ENCODE assay signal across 8 cellular contexts in the genomic region with DNA sequence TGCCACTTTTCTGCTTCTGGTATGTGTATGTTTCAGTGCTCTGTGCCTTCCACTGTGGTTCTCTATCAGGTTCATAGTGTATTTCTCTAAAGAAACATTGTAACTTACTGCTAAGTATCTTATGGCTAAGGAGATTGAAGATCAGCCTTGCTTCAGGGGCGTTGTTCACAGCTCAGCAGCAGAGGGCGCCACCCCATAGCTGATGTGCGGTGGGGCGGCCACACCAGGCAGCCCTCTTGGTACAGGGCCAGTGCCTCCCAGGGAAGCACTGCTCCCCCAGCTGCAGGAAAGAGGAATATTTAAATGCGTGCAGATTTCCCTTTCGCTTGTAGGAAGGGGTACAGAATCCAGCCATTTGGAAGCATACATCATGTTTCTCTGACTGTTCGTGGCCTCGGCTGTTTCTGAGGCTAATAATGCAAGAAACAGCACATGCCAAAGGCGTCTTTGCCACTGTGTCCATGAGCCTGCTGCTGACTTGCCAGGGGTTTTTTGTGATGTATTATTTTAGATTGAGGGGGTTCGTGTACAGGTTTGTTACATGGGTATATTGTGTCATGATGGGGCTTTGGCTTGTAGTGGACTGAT.
DNase-seq lines count a peak whose midpoint lies in the region; ATAC-seq and TF ChIP-seq lines count a peak whose summit lies in the region.
"Not testable (repeated sequence)": the region's sequence is repeated elsewhere in the genome, so short reads cannot be mapped to it uniquely, and the experiment has no call there.

No MANE protein-coding gene starts in this region.

- intact Hi-C loops in left colon (cut with DNase I, micrococcal nuclease), result not testable (repeated sequence)

- TF ChIP-seq CTCF in AG04450 (IDR thresholded peaks at IDR 0.05; ENCODE audit: low read depth, low read length) (peak; percentile 72), Peyer's patch (IDR thresholded peaks at IDR 0.05) (peak in 5 of 6 experiments; percentile 57 to 96 (median 91))

- ATAC-seq in GM18867 (IDR thresholded peaks at IDR 0.05; ENCODE audit: unreplicated experiment) (peak; percentile 45), left colon (peak; percentile 99)

- not testable (repeated sequence) for H3K27me3 ChIP-seq in AG04450 (ENCODE audit: control insufficient read depth, insufficient read depth, low read length); MG63; Peyer's patch

- not testable (repeated sequence) for H3K9me3 ChIP-seq in AG04450 (ENCODE audit: control insufficient read depth, insufficient read depth, low read length); MG63; Peyer's patch

- H3K4me1 ChIP-seq in Peyer's patch, result not testable (repeated sequence)

- H3K36me3 ChIP-seq in MG63, Peyer's patch: not testable (repeated sequence)

- CTCF ChIA-PET in AG04450 (lab: Charles Lee), result interaction anchor here (0.9 to 1.4 kb wide), 8 partner anchors 72 to 172 kb away, joined by 3 to 12 read pairs (median 5); partner anchors contain the start of genes ADORA2B, TTC19 and ZSWIM7

- peak in 1 of 2 donors; percentile 19 for TF ChIP-seq POLR2A in Peyer's patch (IDR thresholded peaks at IDR 0.05)

- H3K4me3 ChIP-seq in AG04450 (ENCODE audit: low read depth, low read length); MG63; Peyer's patch: not testable (repeated sequence)

- DNase-seq in AG04450 (ENCODE audit: low read depth, low spot score) (peak; percentile 29), MG63 (peak; percentile 68), Peyer's patch (peak; percentile 41 to 89 (median 82)), dermis blood vessel endothelial cell (peak; percentile 83), left colon (peak; percentile 71 to 85)
- DNase-seq in activated CD8-positive, alpha-beta memory T cell treated with anti-CD3 and anti-CD28 coated beads for 48 hours (ENCODE audit: low read depth in 2 of 3, low spot score in 2 of 3), result peak in 2 of 3 experiments; percentile 37 to 50
- DNase-seq in stimulated activated CD4-positive, alpha-beta T cell treated with anti-CD3 and anti-CD28 coated beads, Interleukin-15, amount 100 ng/mL, for 24 hours, result peak; percentile 84

- POLR2A ChIA-PET in AG04450 (lab: Yijun Ruan, JAX), result not testable (repeated sequence)

- not testable (repeated sequence) for H3K27ac ChIP-seq in AG04450 (ENCODE audit: low read depth, low read length); Peyer's patch

Comparison
In these comparisons a context has a peak if more than half of its experiments do, and no peak if none do; other contexts are left out.
1. DNase-seq: peak in every context shown above with its lines; median percentile 84 in stimulated activated CD4-positive, alpha-beta T cell treated with anti-CD3 and anti-CD28 coated beads, Interleukin-15, amount 100 ng/mL, for 24 hours; 83 in dermis blood vessel endothelial cell; 82 in Peyer's patch; 78 in left colon; 68 in MG63; 44 in activated CD8-positive, alpha-beta memory T cell treated with anti-CD3 and anti-CD28 coated beads for 48 hours; 29 in AG04450.